Comparison of ENCODE assay signal across 8 cellular contexts in the genomic region with DNA sequence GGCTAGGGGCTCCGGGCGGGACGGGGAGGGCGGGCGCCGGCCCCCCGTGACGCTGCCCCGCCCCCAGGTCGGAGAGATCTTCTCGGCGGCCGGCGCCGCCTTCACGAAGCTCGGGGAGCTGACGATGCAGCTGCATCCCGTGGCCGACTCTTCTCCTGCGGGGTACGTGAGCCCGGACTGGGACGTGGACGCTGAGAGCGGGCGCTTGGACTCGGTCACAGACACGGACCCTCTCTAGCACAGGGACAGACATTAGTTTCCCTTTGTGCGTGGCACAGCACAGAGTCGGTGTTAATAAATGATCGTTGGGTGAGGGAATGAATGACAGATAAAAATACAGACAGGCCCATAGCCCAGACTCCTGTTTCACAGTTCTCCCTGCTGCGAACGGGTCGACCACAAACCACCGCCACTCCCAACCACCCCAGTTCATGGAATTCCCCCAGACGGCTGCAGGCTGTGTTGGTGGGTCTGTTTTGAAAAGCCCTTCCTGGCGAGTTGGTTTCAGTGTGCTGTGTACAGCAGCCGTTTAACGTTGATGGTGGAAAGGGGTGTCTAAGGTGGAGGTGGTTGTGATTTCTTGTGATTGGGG.
A peak's percentile ranks its signal among the peaks of the same experiment; 100 is the strongest.
DNase-seq lines count a peak whose midpoint lies in the region; ATAC-seq and TF ChIP-seq lines count a peak whose summit lies in the region.

No MANE protein-coding gene starts in this region.

- no peak for TF ChIP-seq CTCF in DOHH2 (IDR thresholded peaks at IDR 0.05; ENCODE audit: low read depth, low read length, poor library complexity, severe bottlenecking)
- no peak for TF ChIP-seq CTCF in fibroblast of mammary gland (conservative IDR thresholded peaks at IDR 0.05; ENCODE audit: control insufficient read depth, insufficient read depth, low read depth, low read length)

- H3F3A ChIP-seq in DOHH2 (ENCODE audit: control insufficient read depth, insufficient read depth), result peaks cover 14% of the 10 kb centered on the region

- no peaks in the 10 kb centered on the region for H3K9me3 ChIP-seq in DOHH2 (ENCODE audit: control insufficient read depth, insufficient read depth, low read length)

- peak; percentile 14 for ATAC-seq in GM21737 (IDR thresholded peaks at IDR 0.05; ENCODE audit: unreplicated experiment)
- no peak for ATAC-seq in GM21367 (IDR thresholded peaks at IDR 0.05; ENCODE audit: unreplicated experiment)

- H3K4me3 ChIP-seq in DOHH2 (ENCODE audit: low read length) (peak overlapping the region; percentile 82), fibroblast of mammary gland (ENCODE audit: control insufficient read depth, low read depth, low read length) (peak overlapping the region; percentile 74), rectal smooth muscle tissue (ENCODE audit: low read length) (peak overlapping the region; percentile 89)

- peaks cover 42% of the 10 kb centered on the region for H3K79me2 ChIP-seq in DOHH2 (ENCODE audit: control insufficient read depth, low read length)

- no peaks in the 10 kb centered on the region for H4K20me1 ChIP-seq in DOHH2 (ENCODE audit: control insufficient read depth, insufficient read depth, low read depth, low read length)

- H3K36me3 ChIP-seq in DOHH2 (ENCODE audit: control insufficient read depth, low read length), result peaks cover 22% of the 10 kb centered on the region
- H3K36me3 ChIP-seq in rectal smooth muscle tissue (ENCODE audit: control insufficient read depth, insufficient read depth, low read length), result peaks cover 6% of the 10 kb centered on the region

- peak; percentile 43 for DNase-seq in MV-4-11 (lab: John Stamatoyannopoulos, UW)
- DNase-seq in activated T-cell treated with anti-CD3 and anti-CD28 coated beads for 48 hours (ENCODE audit: low read depth), result peak; percentile 65
- DNase-seq in fibroblast of mammary gland (ENCODE audit: low read depth), result peak; percentile 48
- DNase-seq in NCI-H1436 (lab: John Stamatoyannopoulos, UW), result no peak

- no peaks in the 10 kb centered on the region for H3K9me2 ChIP-seq in DOHH2 (replicated peaks; ENCODE audit: control insufficient read depth, low read length)

- peak overlapping the region; percentile 94 for H3K27ac ChIP-seq in DOHH2 (ENCODE audit: low read depth, low read length)
- H3K27ac ChIP-seq in rectal smooth muscle tissue (ENCODE audit: low read depth, low read length), result peak overlapping the region; percentile 96

- peaks cover 25% of the 10 kb centered on the region for H3K4me1 ChIP-seq in DOHH2 (ENCODE audit: control insufficient read depth, low read length)
- H3K4me1 ChIP-seq in rectal smooth muscle tissue (ENCODE audit: control insufficient read depth, insufficient read depth, low read length), result peaks cover 39% of the 10 kb centered on the region

- H3K27me3 ChIP-seq in DOHH2 (ENCODE audit: control insufficient read depth, low read length) (no peaks in the 10 kb centered on the region), rectal smooth muscle tissue (ENCODE audit: control insufficient read depth, insufficient read depth, low read length) (no peaks in the 10 kb centered on the region)

- H3K4me2 ChIP-seq in DOHH2 (ENCODE audit: low read length), result peak overlapping the region; percentile 84

- H3K9ac ChIP-seq in rectal smooth muscle tissue (ENCODE audit: low read length), result peak overlapping the region; percentile 88
